In the genomic region with DNA sequence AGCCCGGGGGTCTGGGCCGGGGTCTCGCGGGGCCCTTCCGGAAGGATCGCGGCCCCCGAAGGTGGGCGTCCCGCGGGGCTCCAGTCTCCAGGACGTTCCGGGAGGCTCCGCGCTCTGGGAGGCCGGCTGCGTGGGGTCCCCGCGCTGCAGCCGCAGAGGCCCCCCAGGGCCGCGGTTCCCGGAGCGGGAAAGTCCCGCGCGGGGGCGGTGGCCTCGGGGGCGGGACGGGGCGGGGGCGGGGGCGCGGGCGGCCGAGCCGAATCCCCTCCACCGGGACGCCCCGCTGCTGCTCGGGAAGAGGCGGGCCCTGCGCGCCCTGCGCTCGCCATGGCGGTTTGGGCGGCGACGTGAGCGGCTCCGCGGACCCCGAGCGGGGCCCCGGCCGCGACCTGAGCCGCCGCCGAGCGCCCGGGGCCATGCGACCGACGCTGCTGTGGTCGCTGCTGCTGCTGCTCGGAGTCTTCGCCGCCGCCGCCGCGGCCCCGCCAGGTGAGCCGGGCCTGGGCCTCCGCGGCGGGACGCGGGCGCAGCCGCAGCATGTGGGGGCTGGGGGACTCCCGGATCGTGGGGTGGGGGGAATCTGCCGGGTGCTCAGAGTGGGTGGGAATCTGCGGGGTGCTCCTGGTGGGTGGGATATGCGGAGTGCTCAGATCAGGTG, we compare ENCODE assay signal across 8 cellular contexts. TPM values are rescaled to one million over a fixed set of nuclear protein-coding genes. Genes with fewer than 3 reads are reported as not detected.
A peak's percentile ranks its signal among the peaks of the same experiment; 100 is the strongest.
DNase-seq lines count a peak whose midpoint lies in the region; ATAC-seq, FAIRE-seq and TF ChIP-seq lines count a peak whose summit lies in the region.

A gene with protein sequence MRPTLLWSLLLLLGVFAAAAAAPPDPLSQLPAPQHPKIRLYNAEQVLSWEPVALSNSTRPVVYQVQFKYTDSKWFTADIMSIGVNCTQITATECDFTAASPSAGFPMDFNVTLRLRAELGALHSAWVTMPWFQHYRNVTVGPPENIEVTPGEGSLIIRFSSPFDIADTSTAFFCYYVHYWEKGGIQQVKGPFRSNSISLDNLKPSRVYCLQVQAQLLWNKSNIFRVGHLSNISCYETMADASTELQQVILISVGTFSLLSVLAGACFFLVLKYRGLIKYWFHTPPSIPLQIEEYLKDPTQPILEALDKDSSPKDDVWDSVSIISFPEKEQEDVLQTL (plus strand): TSS at position 286 of the 658 bp plus-strand sequence. CDS start 131 bp downstream, at position 417.

- H4K20me1 ChIP-seq in OCI-LY3 (ENCODE audit: insufficient read depth, low read length): peaks cover 30% of the 10 kb centered on the region

- peak within 1 kb of the TSS; percentile 72 for H3K4me2 ChIP-seq in OCI-LY3 (ENCODE audit: low read length)

- 0 to 1% methylated on average over 41 to 89 of the region's 89 CpGs for WGBS in pancreas, 2 donors

- H3K9me3 Mint-ChIP-seq in activated naive CD8-positive, alpha-beta T cell (ENCODE audit: low read depth): no peaks in the 10 kb centered on the region

- H3K36me3 ChIP-seq in OCI-LY3 (replicated peaks; ENCODE audit: low read depth, low read length) (peaks cover 12% of the 10 kb centered on the region), pancreas (no peaks in the 10 kb centered on the region)

- no peaks in the 10 kb centered on the region for H3K27me3 Mint-ChIP-seq in activated naive CD8-positive, alpha-beta T cell

- H2AFZ ChIP-seq in OCI-LY3 (ENCODE audit: low read depth, low read length): peak within 1 kb of the TSS; percentile 49; the same call in 1 of the 2 replicates

- H3K4me1 Mint-ChIP-seq in activated naive CD8-positive, alpha-beta T cell (ENCODE audit: low read depth): peaks cover 48% of the 10 kb centered on the region

- TF ChIP-seq CTCF in OCI-LY3 (IDR thresholded peaks at IDR 0.05; ENCODE audit: low read depth, low read length): no peak
- no peak for TF ChIP-seq CTCF in pancreas (IDR thresholded peaks at IDR 0.05)

- H3K9me3 ChIP-seq in OCI-LY3 (ENCODE audit: insufficient read depth, low read length): no peaks in the 10 kb centered on the region
- H3K9me3 ChIP-seq in pancreas: no peaks in the 10 kb centered on the region

- peaks cover 24% of the 10 kb centered on the region for H3K4me1 ChIP-seq in OCI-LY3 (ENCODE audit: low read length)
- peaks cover 0 to 23% (median 5%) of the 10 kb centered on the region in 3 donors for H3K4me1 ChIP-seq in pancreas

- no peaks in the 10 kb centered on the region for H3K27me3 ChIP-seq in OCI-LY3 (ENCODE audit: low read depth, low read length)
- no peaks in the 10 kb centered on the region for H3K27me3 ChIP-seq in pancreas

- peak within 1 kb of the TSS; percentile 88 for H3K4me3 ChIP-seq in OCI-LY3 (ENCODE audit: low read length)
- H3K4me3 ChIP-seq in pancreas: peak within 1 kb of the TSS; percentile 45 to 92 (median 82)

- DNase-seq in CD1c-positive myeloid dendritic cell (ENCODE audit: extremely low spot score): peak; percentile 49
- peak; percentile 68 for DNase-seq in Right ventricle myocardium superior
- peak; percentile 33 to 83 (median 53) for DNase-seq in pancreas
- no peak for DNase-seq in NCI-H1694 treated with DMSO at 0.1 percent for 48 hours (lab: John Stamatoyannopoulos, UW)

- ATAC-seq in GM21515 (IDR thresholded peaks at IDR 0.05; ENCODE audit: unreplicated experiment): peak; percentile 37
- peak; percentile 63 for ATAC-seq in Right ventricle myocardium superior (ENCODE audit: poor library complexity)
- peak; percentile 46 to 71 (median 58) for ATAC-seq in pancreas
- no peak for ATAC-seq in HG02840 (IDR thresholded peaks at IDR 0.05; ENCODE audit: low FRiP score, unreplicated experiment)

- H3K27ac ChIP-seq in OCI-LY3 (ENCODE audit: low read length): peak within 1 kb of the TSS; percentile 59
- H3K27ac ChIP-seq in pancreas: peak within 1 kb of the TSS; percentile 75 to 95 (median 89)

- intact Hi-C loops in Right ventricle myocardium superior (cut with DNase I): no loop called here
- intact Hi-C loops in pancreas (cut with DNase I): no loop called here

- H3K27ac Mint-ChIP-seq in activated naive CD8-positive, alpha-beta T cell: peak within 1 kb of the TSS; percentile 86

- FAIRE-seq in pancreas (lab: Jason Lieb, UNC): no peak

- peak within 1 kb of the TSS; percentile 94 for H3K4me3 Mint-ChIP-seq in activated naive CD8-positive, alpha-beta T cell

- H3K9ac ChIP-seq in OCI-LY3 (ENCODE audit: low read length): peak within 1 kb of the TSS; percentile 95

- peaks cover 49% of the 10 kb centered on the region for H3K79me2 ChIP-seq in OCI-LY3 (ENCODE audit: low read length)

- no peaks in the 10 kb centered on the region for H3K36me3 Mint-ChIP-seq in activated naive CD8-positive, alpha-beta T cell

RNA-seq across cellular contexts. Expression of the gene that starts here (rescaled TPM):
- total RNA-seq in Right ventricle myocardium superior (34.0 TPM), pancreas (10 to 100 TPM; 10.1 to 56.5 (median 15.2) TPM)
- 10 to 100 TPM; 23.6 to 31.4 TPM for polyA plus RNA-seq in pancreas
